ENCODE assay signal across 11 cellular contexts in genomic region chr7:41103331-41103730, GRCh38.
DNase-seq lines count a peak whose midpoint lies in the region; ATAC-seq and TF ChIP-seq lines count a peak whose summit lies in the region.
"Had no signal": no experiment of that assay in that cellular context is flagged by ENCODE, and none has a peak within 500 bp of the region (broad histone marks: within the 10 kb centered on the region; RNA-seq: fewer than 3 reads in every experiment).

No MANE protein-coding gene starts in this region.

- H3K27me3 ChIP-seq in SJSA1 (replicated peaks) (no peaks in the 10 kb centered on the region), trophoblast cell (ENCODE audit: insufficient read depth, low read length) (no peaks in the 10 kb centered on the region), H9 (ENCODE audit: insufficient read depth, low read length) (no peaks in the 10 kb centered on the region)

- H3K36me3 Mint-ChIP-seq in H9 (ENCODE audit: insufficient read depth in 1 of 3, low read depth in 3 of 3) = no peaks in the 10 kb centered on the region

- no peak overlapping the region for H4K12ac ChIP-seq in trophoblast cell (ENCODE audit: low read depth, low read length)

- no peak for TF ChIP-seq CTCF in H9 (conservative IDR thresholded peaks at IDR 0.05)

- H3K14ac ChIP-seq in trophoblast cell (ENCODE audit: low read length) (no peak overlapping the region), H9 (ENCODE audit: insufficient read depth, low read length) (no peak overlapping the region)

- no peak overlapping the region for H2BK12ac ChIP-seq in trophoblast cell (ENCODE audit: low read length)
- no peak overlapping the region for H2BK12ac ChIP-seq in H9 (ENCODE audit: insufficient read length, low read depth, low read length)

- no peaks in the 10 kb centered on the region for H3K36me3 ChIP-seq in SJSA1
- no peaks in the 10 kb centered on the region for H3K36me3 ChIP-seq in trophoblast cell (ENCODE audit: control insufficient read depth in 1 of 2, insufficient read depth in 2 of 2, low read length in 2 of 2)

- peak; percentile 68 for ATAC-seq in HG02973 (IDR thresholded peaks at IDR 0.05; ENCODE audit: unreplicated experiment)
- ATAC-seq in sciatic nerve = no peak

- no peaks in the 10 kb centered on the region for H4K20me1 ChIP-seq in H9 (ENCODE audit: control insufficient read depth, insufficient read depth, insufficient read length)

- no peak overlapping the region for H3K4ac ChIP-seq in trophoblast cell (ENCODE audit: low read depth, low read length)
- no peak overlapping the region for H3K4ac ChIP-seq in H9 (ENCODE audit: low read depth, low read length)

- H3K4me2 ChIP-seq in trophoblast cell (ENCODE audit: low read length) (no peak overlapping the region), H9 (ENCODE audit: insufficient read depth, insufficient read length, low read length) (no peak overlapping the region)

- no peak overlapping the region for H2BK20ac ChIP-seq in H9 (ENCODE audit: low read depth, low read length, poor library complexity, severe bottlenecking)

- H2AFZ ChIP-seq in trophoblast cell (ENCODE audit: insufficient read depth, low read length, poor library complexity) (no peak overlapping the region), H9 (ENCODE audit: low read length) (no peak overlapping the region)

- no peak overlapping the region for H3T11ph ChIP-seq in H9 (ENCODE audit: low read length)

- H2AK5ac ChIP-seq in trophoblast cell (ENCODE audit: low read length) (no peak overlapping the region), H9 (ENCODE audit: insufficient read length, low read length) (no peak overlapping the region)

- H2BK120ac ChIP-seq in trophoblast cell (ENCODE audit: insufficient read depth, low read length, poor library complexity) (no peak overlapping the region), H9 (ENCODE audit: low read depth, low read length, poor library complexity, severe bottlenecking) (no peak overlapping the region)

- H4K91ac ChIP-seq in trophoblast cell (ENCODE audit: low read depth, low read length) (no peak overlapping the region), H9 (ENCODE audit: insufficient read length, low read depth, low read length) (no peak overlapping the region)

- H2BK15ac ChIP-seq in H9 (ENCODE audit: low read depth, low read length) = no peak overlapping the region

- DNase-seq in GM19240 (ENCODE audit: insufficient read length, low spot score) = peak; percentile 2
- DNase-seq in SJSA1 (ENCODE audit: low read depth in 1 of 2, low spot score in 2 of 2) = peak; percentile 67 to 76
- peak; percentile 93 to 99 for DNase-seq in trophoblast cell
- no peak for DNase-seq in HPDE6-E6E7 (ENCODE audit: extremely low spot score)
- DNase-seq in H9 = no peak
- no peak for DNase-seq in sciatic nerve (ENCODE audit: low spot score)
- DNase-seq in KG1 (lab: John Stamatoyannopoulos, UW) = no peak
- DNase-seq: amniotic stem cell; NCI-H524; stimulated activated CD4-positive, alpha-beta T cell treated with anti-CD3 and anti-CD28 coated beads, Interleukin-1b, Interleukin-23, amount 100 ng/mL, for 48 hours had no signal

- no peaks in the 10 kb centered on the region for H3K9me3 Mint-ChIP-seq in H9

- H3K9ac ChIP-seq in trophoblast cell (ENCODE audit: low read length) (no peak overlapping the region), H9 (ENCODE audit: extremely low read depth, insufficient read length, low read length) (no peak overlapping the region)

- H3K4me3 Mint-ChIP-seq in H9 = no peak overlapping the region

- H2BK5ac ChIP-seq in trophoblast cell (ENCODE audit: low read depth, low read length, poor library complexity) = no peak overlapping the region
- no peak overlapping the region for H2BK5ac ChIP-seq in H9 (ENCODE audit: insufficient read length, low read length)

- intact Hi-C loops in sciatic nerve (cut with DNase I) = no loop called here

- H3K4me1 Mint-ChIP-seq in H9 = peaks cover 6 to 11% of the 10 kb centered on the region in 2 experiments

- H4K5ac ChIP-seq in H9 (ENCODE audit: insufficient read length, low read depth, low read length) = no peak overlapping the region

- peaks cover 21% of the 10 kb centered on the region for H3K79me1 ChIP-seq in trophoblast cell (ENCODE audit: low read length)
- H3K79me1 ChIP-seq in H9 (ENCODE audit: insufficient read depth, low read depth, low read length, poor library complexity, severe bottlenecking) = no peaks in the 10 kb centered on the region

- H3K18ac ChIP-seq in trophoblast cell (ENCODE audit: low read length) (no peak overlapping the region), H9 (ENCODE audit: insufficient read length, low read depth, low read length) (no peak overlapping the region)

- no peak overlapping the region for H3K4me3 ChIP-seq in SJSA1
- no peak overlapping the region for H3K4me3 ChIP-seq in trophoblast cell (ENCODE audit: low read depth, low read length)

- no peak overlapping the region; a peak in 1 of 7 replicates for H3K27ac Mint-ChIP-seq in H9

- H3K9me3 ChIP-seq in SJSA1 (replicated peaks) (no peaks in the 10 kb centered on the region), trophoblast cell (ENCODE audit: insufficient read depth, low read depth, low read length) (peaks cover 3% of the 10 kb centered on the region), H9 (ENCODE audit: control insufficient read depth, low read depth, low read length) (no peaks in the 10 kb centered on the region)

- H3K27me3 Mint-ChIP-seq in H9 (ENCODE audit: low read depth) = peaks cover 1% of the 10 kb centered on the region; the same call in 1 of the 2 replicates

- H3K56ac ChIP-seq in H9 (ENCODE audit: insufficient read length, low read depth, low read length) = no peak overlapping the region

- H3K23ac ChIP-seq in trophoblast cell (ENCODE audit: low read length) (no peak overlapping the region), H9 (ENCODE audit: insufficient read length, low read depth, low read length) (no peak overlapping the region)

- H3K27ac ChIP-seq in SJSA1 (peak overlapping the region; percentile 56), trophoblast cell (ENCODE audit: low read depth, low read length) (peak overlapping the region; percentile 49), H9 (ENCODE audit: insufficient read length, low read depth, low read length) (no peak overlapping the region)

- H3K79me2 ChIP-seq in trophoblast cell (ENCODE audit: control insufficient read depth, insufficient read depth, low read length, poor library complexity) (no peaks in the 10 kb centered on the region), H9 (ENCODE audit: insufficient read depth, low read length) (no peaks in the 10 kb centered on the region)

- no peaks in the 10 kb centered on the region for H3K23me2 ChIP-seq in H9 (ENCODE audit: insufficient read length, low read depth, low read length, poor library complexity, severe bottlenecking)

- H4K8ac ChIP-seq in trophoblast cell (ENCODE audit: low read depth, low read length) (no peak overlapping the region), H9 (replicated peaks; ENCODE audit: insufficient read length, low read depth, low read length) (no peak overlapping the region)

- H3K4me1 ChIP-seq in SJSA1 (replicated peaks) (peaks cover 31% of the 10 kb centered on the region), trophoblast cell (ENCODE audit: control insufficient read depth in 1 of 2, insufficient read depth in 2 of 2, low read length in 2 of 2) (peaks cover 7 to 12% of the 10 kb centered on the region in 2 experiments), H9 (ENCODE audit: insufficient read depth, low read length) (no peaks in the 10 kb centered on the region)

Comparison
In these comparisons a context has a peak if more than half of its experiments do, and no peak if none do; other contexts are left out.
1. DNase-seq: peak in GM19240 (single experiment), SJSA1 (2 of 2) and trophoblast cell (2 of 2); none in HPDE6-E6E7 (single experiment), H9 (single experiment), sciatic nerve (single experiment) and KG1 (single experiment).